12 cellular contexts compared by ENCODE assay signal in the genomic region with DNA sequence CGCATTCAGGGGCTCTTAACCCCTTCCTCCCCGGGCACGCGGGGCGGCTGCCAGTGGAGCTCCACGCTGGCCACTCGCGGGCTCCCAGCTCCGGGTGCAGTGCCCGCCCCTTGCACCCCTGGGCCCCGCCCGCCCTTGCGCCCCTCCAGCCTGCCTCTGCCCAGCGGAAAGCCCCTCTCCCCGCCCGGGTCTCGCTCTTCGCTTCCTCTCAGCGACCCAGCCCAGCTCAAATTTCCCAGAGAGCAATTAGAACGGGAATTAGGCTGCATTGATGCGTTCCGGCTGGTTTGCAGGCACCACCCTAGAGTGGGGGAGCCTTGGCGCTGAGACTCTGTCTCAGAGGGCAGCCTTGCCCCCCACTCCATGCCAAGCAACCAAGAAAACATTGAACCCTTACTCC. TPM values are rescaled to one million over a fixed set of nuclear protein-coding genes. Genes with fewer than 3 reads are reported as not detected.
DNase-seq lines count a peak whose midpoint lies in the region; ATAC-seq, FAIRE-seq and TF ChIP-seq lines count a peak whose summit lies in the region.
"Had no signal": no experiment of that assay in that cellular context is flagged by ENCODE, and none has a peak within 500 bp of the region (broad histone marks: within the 10 kb centered on the region; RNA-seq: fewer than 3 reads in every experiment).

No MANE protein-coding gene starts in this region.

- H3K36me3 ChIP-seq in H1 (ENCODE audit: control insufficient read depth in 2 of 4, insufficient read depth in 4 of 4, low read length in 3 of 4) (peaks cover 0 to 4% (median 0%) of the 10 kb centered on the region in 4 experiments; a peak in 1 of 8 replicates), spleen (no peaks in the 10 kb centered on the region)

- no peak overlapping the region for H2AFZ ChIP-seq in H1 (ENCODE audit: low read length)

- H3K18ac ChIP-seq in H1 (ENCODE audit: extremely low read depth, low read length) = no peak overlapping the region

- H4K5ac ChIP-seq in H1 (ENCODE audit: insufficient read length, low read depth, low read length) = no peak overlapping the region

- no peaks in the 10 kb centered on the region for H3K9me3 Mint-ChIP-seq in activated CD4-positive, alpha-beta T cell treated with anti-CD3 and anti-CD28 coated beads for 36 hours (ENCODE audit: low read depth)

- peaks cover 63% of the 10 kb centered on the region for H3K27me3 Mint-ChIP-seq in activated CD4-positive, alpha-beta T cell treated with anti-CD3 and anti-CD28 coated beads for 36 hours

- no peak overlapping the region for H4K8ac ChIP-seq in H1 (ENCODE audit: extremely low read depth, insufficient read depth, low read length)

- no peak for TF ChIP-seq EP300 in H1 (IDR thresholded peaks at IDR 0.05; ENCODE audit: borderline replicate concordance in 1 of 2, low read depth in 2 of 2, low read length in 2 of 2)

- peak overlapping the region; percentile 69 for H3K4me3 Mint-ChIP-seq in activated CD4-positive, alpha-beta T cell treated with anti-CD3 and anti-CD28 coated beads for 36 hours

- no peak overlapping the region for H2AK5ac ChIP-seq in H1 (ENCODE audit: low read depth, low read length)

- ATAC-seq in activated CD4-positive, alpha-beta T cell treated with anti-CD3 and anti-CD28 coated beads for 36 hours = no peak
- ATAC-seq in GM18870 (IDR thresholded peaks at IDR 0.05; ENCODE audit: unreplicated experiment) = no peak
- ATAC-seq in esophagus mucosa = no peak
- no peak for ATAC-seq in GM21381 (IDR thresholded peaks at IDR 0.05; ENCODE audit: unreplicated experiment)

- H3K4me3 ChIP-seq in H1 (ENCODE audit: extremely low read depth in 1 of 4, insufficient read depth in 2 of 4, low read depth in 3 of 4, low read length in 4 of 4) = peak overlapping the region in 1 of 4 experiments; percentile 54; a peak in 1 of 8 replicates
- H3K4me3 ChIP-seq in spleen = peak overlapping the region in 6 of 8 donors; percentile 32 to 62 (median 36)

- H3K27me3 ChIP-seq in H1 (replicated peaks in 1 of 4; ENCODE audit: control insufficient read depth in 3 of 4, extremely low read depth in 1 of 4, insufficient read depth in 3 of 4, low read length in 3 of 4) (peaks cover 80 to 88% (median 84%) of the 10 kb centered on the region in 4 experiments), spleen (replicated peaks in 1 of 7) (peaks cover 14 to 96% (median 82%) of the 10 kb centered on the region in 7 donors)

- H3K14ac ChIP-seq in H1 (ENCODE audit: insufficient read length) = no peak overlapping the region

- peak overlapping the region; percentile 49 to 58 for H3K4me2 ChIP-seq in H1 (ENCODE audit: insufficient read depth in 1 of 2, low read depth in 2 of 2, low read length in 2 of 2)
- H3K4me2 ChIP-seq: KMS-11 had no signal

- TF ChIP-seq CTCF in H1 (IDR thresholded peaks at IDR 0.05; ENCODE audit: control extremely low read depth in 1 of 3, insufficient read depth in 1 of 3, low read depth in 1 of 3, low read length in 3 of 3) = no peak
- no peak for TF ChIP-seq CTCF in spleen (IDR thresholded peaks at IDR 0.05 in 8 of 11, conservative IDR thresholded peaks at IDR 0.05 in 3 of 11)

- CTCF ChIA-PET in activated CD4-positive, alpha-beta T cell treated with anti-CD3 and anti-CD28 coated beads for 36 hours (lab: Charles Lee) = interaction anchor here (0.5 to 1.5 kb wide), 4 partner anchors 36 to 197 kb away, joined by 3 to 4 read pairs (median 3); no protein-coding TSS in a partner anchor
- CTCF ChIA-PET in H1 (lab: Charles Lee; ENCODE audit: partially characterized antibody) = interaction anchor here (0.6 to 14.1 kb wide), 6 partner anchors 9 to 181 kb away, joined by 3 to 154 read pairs (median 4); no protein-coding TSS in a partner anchor

- H3K9me3 ChIP-seq in H1 (ENCODE audit: insufficient read depth in 2 of 2, low read depth in 1 of 2, low read length in 1 of 2) (no peaks in the 10 kb centered on the region), spleen (peaks cover 0 to 6% (median 0%) of the 10 kb centered on the region in 8 donors)

- H3K4ac ChIP-seq in H1 (replicated peaks; ENCODE audit: insufficient read length, low read depth, low read length) = no peak overlapping the region

- H3K23me2 ChIP-seq in H1 (ENCODE audit: low read depth, low read length) = peaks cover 9% of the 10 kb centered on the region; the same call in 1 of the 2 replicates

- POLR2A ChIA-PET in activated CD4-positive, alpha-beta T cell treated with anti-CD3 and anti-CD28 coated beads for 36 hours (lab: Charles Lee) = no interaction called here
- POLR2A ChIA-PET in H1 (lab: Charles Lee; ENCODE audit: partially characterized antibody) = interaction anchor here (0.9 to 1.2 kb wide), 2 partner anchors 32 to 136 kb away, joined by 3 read pairs; no protein-coding TSS in a partner anchor

- no peak overlapping the region for H3K56ac ChIP-seq in H1 (replicated peaks; ENCODE audit: insufficient read length, low read depth, low read length)

- TF ChIP-seq POLR2A in H1 (IDR thresholded peaks at IDR 0.05; ENCODE audit: control extremely low read depth in 1 of 2, low read depth in 2 of 2, low read length in 2 of 2) (no peak), spleen (IDR thresholded peaks at IDR 0.05) (no peak)

- peaks cover 36% of the 10 kb centered on the region for H3K4me1 Mint-ChIP-seq in activated CD4-positive, alpha-beta T cell treated with anti-CD3 and anti-CD28 coated beads for 36 hours

- H3K4me1 ChIP-seq in H1 (replicated peaks in 1 of 4; ENCODE audit: control insufficient read depth in 3 of 4, insufficient read depth in 4 of 4, low read length in 3 of 4) = peaks cover 6 to 39% (median 26%) of the 10 kb centered on the region in 4 experiments
- H3K4me1 ChIP-seq in spleen = peaks cover 17 to 56% (median 40%) of the 10 kb centered on the region in 6 donors

- H4K91ac ChIP-seq in H1 (replicated peaks; ENCODE audit: insufficient read length, low read length) = no peak overlapping the region

- no peak overlapping the region for H2BK5ac ChIP-seq in H1 (ENCODE audit: low read depth, low read length)

- no peaks in the 10 kb centered on the region for H3K79me1 ChIP-seq in H1 (ENCODE audit: low read depth, low read length)

- 5% methylated on average over 10 of the region's 23 CpGs; no CpG with 5 or more reads in 1 of the 2 experiments for WGBS in H1 (ENCODE audit: extremely low coverage in 1 of 2, insufficient coverage in 1 of 2, insufficient read length in 1 of 2, insufficient replicate concordance in 2 of 2, low coverage in 1 of 2, low lambda C conversion rate in 2 of 2, missing lambda C conversion rate in 1 of 2), 2 experiments
- WGBS in spleen, 5 donors = 5 to 10% (median 7%) methylated on average over 21 to 23 of the region's 23 CpGs

- FAIRE-seq in H1 (lab: Jason Lieb, UNC) = no peak
- FAIRE-seq: small intestine had no signal

- no peak overlapping the region for H2BK20ac ChIP-seq in H1 (ENCODE audit: low read length)

- intact Hi-C loops in activated CD4-positive, alpha-beta T cell treated with anti-CD3 and anti-CD28 coated beads for 36 hours (cut with DNase I, micrococcal nuclease) = loop anchor here (2.0 to 5.0 kb wide), 3 partner anchors 37 to 132 kb away; a partner anchor contains a TSS
- intact Hi-C loops in spleen (cut with DNase I; ENCODE audit: low total_unique reads) = no loop called here

- H2BK120ac ChIP-seq in H1 (replicated peaks; ENCODE audit: low read depth, low read length) = no peak overlapping the region

- H2BK15ac ChIP-seq in H1 (ENCODE audit: low read length) = no peak overlapping the region

- no peak overlapping the region for H3K23ac ChIP-seq in H1 (ENCODE audit: insufficient read length)

- no peak overlapping the region for H3K27ac ChIP-seq in H1 (ENCODE audit: low read depth, low read length)
- H3K27ac ChIP-seq in spleen = no peak overlapping the region
- H3K27ac ChIP-seq: KMS-11 had no signal

- DNase-seq in activated CD4-positive, alpha-beta T cell treated with anti-CD3 and anti-CD28 coated beads for 36 hours = no peak
- DNase-seq in activated CD4-positive, alpha-beta T cell treated with anti-CD3 and anti-CD28 coated beads, Interleukin-2, amount 50 U/mL, for 48 hours = no peak
- DNase-seq in NCI-H69 (lab: John Stamatoyannopoulos, UW) (peak; percentile 42), H1 (ENCODE audit: low read depth in 1 of 2, low spot score in 2 of 2) (peak in 1 of 2 experiments; percentile 53), spleen (no peak)
- DNase-seq: NCI-H82, small intestine had no signal

- no peaks in the 10 kb centered on the region for H3K36me3 Mint-ChIP-seq in activated CD4-positive, alpha-beta T cell treated with anti-CD3 and anti-CD28 coated beads for 36 hours (ENCODE audit: low read depth)

- no peak overlapping the region for H3K27ac Mint-ChIP-seq in activated CD4-positive, alpha-beta T cell treated with anti-CD3 and anti-CD28 coated beads for 36 hours

- no peak for TF ChIP-seq RAD21 in H1 (IDR thresholded peaks at IDR 0.05 in 1 of 2, conservative IDR thresholded peaks at IDR 0.05 in 1 of 2; ENCODE audit: low read depth in 2 of 2, low read length in 2 of 2)

- H4K20me1 ChIP-seq in H1 (replicated peaks in 1 of 2; ENCODE audit: control insufficient read depth in 1 of 2, insufficient read depth in 2 of 2, low read length in 2 of 2) = peaks cover 24 to 37% of the 10 kb centered on the region in 2 experiments

- H2BK12ac ChIP-seq in H1 (ENCODE audit: low read depth, low read length) = no peak overlapping the region

- H3K9ac ChIP-seq in H1 (replicated peaks in 1 of 4; ENCODE audit: extremely low read depth in 1 of 4, low read depth in 3 of 4, low read length in 3 of 4) = no peak overlapping the region
- H3K9ac ChIP-seq: KMS-11 had no signal

- H3K79me2 ChIP-seq in H1 (ENCODE audit: control insufficient read depth in 1 of 2, insufficient read depth in 2 of 2, low read length in 2 of 2) = no peaks in the 10 kb centered on the region

TF ChIP-seq in H1, 55 proteins besides CTCF, POLR2A, EP300 and RAD21:
- TF ChIP-seq FOSL1 (IDR thresholded peaks at IDR 0.05; ENCODE audit: insufficient read depth, low read depth, low read length) (no peak), CBX5 (IDR thresholded peaks at IDR 0.05; ENCODE audit: low read depth, low read length) (no peak), EZH2 (IDR thresholded peaks at IDR 0.05; ENCODE audit: low read depth, low read length, severe bottlenecking) (no peak)

RNA-seq across cellular contexts. Expression of a gene that starts 1.8 kb away (rescaled TPM):
- not detected for total RNA-seq in activated CD4-positive, alpha-beta T cell treated with anti-CD3 and anti-CD28 coated beads for 36 hours
- total RNA-seq in H1 (2021; fragmentation: NEBNext Ultra II Directional; extraction: Animal tissue kit (Norgen Biotek cat#: 25700)) = not detected in 2 replicates
- polyA plus RNA-seq in H1 (2011; rRNA removed) (0.08 TPM in 1 of 2 replicates, not detected in the other), spleen (not detected)
- not detected for polyA plus RNA-seq in H1 (2011; cell fraction: cytosol; rRNA removed)
- not detected for polyA plus RNA-seq in H1 (2011; cell fraction: nucleus; rRNA removed)
- polyA plus RNA-seq in H1 (2012, experiment 1 of 2) = not detected in 4 replicates
- not detected for polyA plus RNA-seq in H1 (2012, experiment 2 of 2)
- not detected for polyA plus RNA-seq in H1 (2013, experiment 1 of 2)
- not detected for polyA plus RNA-seq in H1 (2013, experiment 2 of 2)
- polyA minus RNA-seq in H1 (2011; rRNA and poly(A)+ RNA removed) = not detected in 2 replicates
- not detected for polyA minus RNA-seq in H1 (2011; cell fraction: cytosol; rRNA and poly(A)+ RNA removed)
- polyA minus RNA-seq in H1 (2011; cell fraction: nucleus; rRNA and poly(A)+ RNA removed) = not detected
- total RNA-seq in spleen (not detected), esophagus mucosa (not detected)
- polyA plus RNA-seq: esophagus, small intestine had no signal
